In the genomic region with DNA sequence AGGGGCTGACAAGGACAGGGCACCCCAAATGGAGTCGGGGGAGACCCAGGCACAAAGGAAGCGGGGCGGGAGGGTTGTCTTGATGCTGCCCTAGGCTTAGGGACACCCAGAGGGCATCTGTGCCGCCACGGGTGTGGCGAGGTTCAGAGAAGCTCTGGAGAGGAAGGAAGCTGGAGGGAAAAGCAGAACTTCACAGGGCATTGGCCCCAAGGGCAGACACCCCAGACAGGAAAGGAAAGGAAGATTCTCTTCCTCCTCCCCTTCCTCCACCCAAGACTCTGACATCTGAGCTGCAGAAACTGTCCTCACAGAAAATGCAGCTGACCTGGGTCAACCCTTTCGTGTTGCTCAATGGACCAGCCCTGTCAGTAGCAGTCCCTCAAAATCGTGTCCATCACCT, we compare ENCODE assay signal across 9 cellular contexts. TPM values are rescaled to one million over a fixed set of nuclear protein-coding genes. Genes with fewer than 3 reads are reported as not detected.
A peak's percentile ranks its signal among the peaks of the same experiment; 100 is the strongest.
DNase-seq lines count a peak whose midpoint lies in the region; ATAC-seq and TF ChIP-seq lines count a peak whose summit lies in the region.
"Had no signal": no experiment of that assay in that cellular context is flagged by ENCODE, and none has a peak within 500 bp of the region (broad histone marks: within the 10 kb centered on the region; RNA-seq: fewer than 3 reads in every experiment).

No MANE protein-coding gene starts in this region.

- peaks cover 0 to 7% (median 0%) of the 10 kb centered on the region in 3 donors for H3K27me3 Mint-ChIP-seq in CD14-positive monocyte (ENCODE audit: low read depth in 3 of 3)
- H3K27me3 Mint-ChIP-seq in brain = no peaks in the 10 kb centered on the region
- no peaks in the 10 kb centered on the region for H3K27me3 Mint-ChIP-seq in naive thymus-derived CD8-positive, alpha-beta T cell
- no peaks in the 10 kb centered on the region for H3K27me3 Mint-ChIP-seq in progenitor cell of endocrine pancreas

- POLR2A ChIA-PET in naive thymus-derived CD8-positive, alpha-beta T cell (lab: Charles Lee) = interaction anchor here (0.7 to 6.5 kb wide), 10 partner anchors 8 to 65 kb away, joined by 3 to 69 read pairs (median 17); no protein-coding TSS in a partner anchor

- ATAC-seq in naive thymus-derived CD8-positive, alpha-beta T cell = no peak
- ATAC-seq in GM21717 (IDR thresholded peaks at IDR 0.05; ENCODE audit: unreplicated experiment) = no peak

- H3K9me3 Mint-ChIP-seq in CD14-positive monocyte = no peaks in the 10 kb centered on the region
- peaks cover 2 to 3% (median 2%) of the 10 kb centered on the region in 5 experiments for H3K9me3 Mint-ChIP-seq in brain
- H3K9me3 Mint-ChIP-seq in naive thymus-derived CD8-positive, alpha-beta T cell = no peaks in the 10 kb centered on the region
- no peaks in the 10 kb centered on the region for H3K9me3 Mint-ChIP-seq in progenitor cell of endocrine pancreas (ENCODE audit: low read depth)

- H3K27ac Mint-ChIP-seq in CD14-positive monocyte = peak overlapping the region; percentile 80 to 93 (median 89)
- H3K27ac Mint-ChIP-seq in brain = peak overlapping the region; percentile 49 to 94 (median 73)
- H3K27ac Mint-ChIP-seq in naive thymus-derived CD8-positive, alpha-beta T cell = peak overlapping the region; percentile 75 to 96 (median 88)
- no peak overlapping the region for H3K27ac Mint-ChIP-seq in progenitor cell of endocrine pancreas

- peak; percentile 87 for DNase-seq in CD14-positive monocyte (ENCODE audit: low spot score)
- peak; percentile 96 for DNase-seq in MV-4-11 (lab: John Stamatoyannopoulos, UW)
- peak in 1 of 10 donors; percentile 40 for DNase-seq in naive thymus-derived CD8-positive, alpha-beta T cell
- DNase-seq in cerebellar cortex (ENCODE audit: low spot score) = no peak
- no peak for DNase-seq in progenitor cell of endocrine pancreas (ENCODE audit: low spot score, unreplicated experiment)
- no peak for DNase-seq in activated gamma-delta T cell treated with Interleukin-2 at 50 U/mL for 16 hours
- DNase-seq: erythroblast had no signal

- intact Hi-C loops in CD14-positive monocyte (cut with micrococcal nuclease) = loop anchor here in 1 of 2 donors (5.0 kb wide), 1 partner anchor 39 kb away; no protein-coding TSS in a partner anchor

- TF ChIP-seq CTCF in CD14-positive monocyte (IDR thresholded peaks at IDR 0.05) = no peak
- TF ChIP-seq CTCF in brain (conservative IDR thresholded peaks at IDR 0.05) = no peak
- TF ChIP-seq CTCF in progenitor cell of endocrine pancreas (IDR thresholded peaks at IDR 0.05; ENCODE audit: unreplicated experiment) = no peak

- H3K4me3 Mint-ChIP-seq in CD14-positive monocyte (peak overlapping the region; percentile 39 to 67), brain (no peak overlapping the region), progenitor cell of endocrine pancreas (ENCODE audit: low read depth) (no peak overlapping the region)
- peak overlapping the region in 8 of 10 donors; percentile 7 to 83 (median 62) for H3K4me3 Mint-ChIP-seq in naive thymus-derived CD8-positive, alpha-beta T cell

- H3K4me1 Mint-ChIP-seq in CD14-positive monocyte (peaks cover 44% of the 10 kb centered on the region), brain (peaks cover 53% of the 10 kb centered on the region), progenitor cell of endocrine pancreas (ENCODE audit: low read depth) (no peaks in the 10 kb centered on the region)
- peaks cover 31 to 77% (median 71%) of the 10 kb centered on the region in 4 donors for H3K4me1 Mint-ChIP-seq in naive thymus-derived CD8-positive, alpha-beta T cell

- H3K36me3 Mint-ChIP-seq in CD14-positive monocyte (peaks cover 22 to 28% of the 10 kb centered on the region in 2 donors), brain (peaks cover 31% of the 10 kb centered on the region), progenitor cell of endocrine pancreas (ENCODE audit: insufficient read depth) (no peaks in the 10 kb centered on the region)
- H3K36me3 Mint-ChIP-seq in naive thymus-derived CD8-positive, alpha-beta T cell = peaks cover 0 to 16% (median 0%) of the 10 kb centered on the region in 3 donors

RNA-seq across cellular contexts. Expression of gene DNMT3A, which starts 25.6 kb away (rescaled TPM):
- 1 to 10 TPM; 1.7 to 2.7 TPM for polyA plus RNA-seq in CD14-positive monocyte
- polyA plus RNA-seq in brain (ENCODE audit: insufficient read depth, low read depth, low replicate concordance) = 27.7 TPM
- total RNA-seq in naive thymus-derived CD8-positive, alpha-beta T cell = 100 to 1,000 TPM; 121 to 122 TPM
- polyA plus RNA-seq in naive thymus-derived CD8-positive, alpha-beta T cell = 10 to 100 TPM; 17.9 to 31.2 (median 27.2) TPM
- total RNA-seq in progenitor cell of endocrine pancreas = 166 and 168 TPM in 2 replicates

Comparison
In these comparisons a context has a peak if more than half of its experiments do, and no peak if none do; other contexts are left out.
1. DNase-seq: peak in CD14-positive monocyte (single experiment) and MV-4-11 (single experiment); none in cerebellar cortex (single experiment), progenitor cell of endocrine pancreas (single experiment) and activated gamma-delta T cell treated with Interleukin-2 at 50 U/mL for 16 hours (single experiment).
2. H3K4me3 Mint-ChIP-seq: peak in CD14-positive monocyte (2 of 2) and naive thymus-derived CD8-positive, alpha-beta T cell (8 of 10); none in brain (0 of 5) and progenitor cell of endocrine pancreas (single experiment).